In the genomic region with DNA sequence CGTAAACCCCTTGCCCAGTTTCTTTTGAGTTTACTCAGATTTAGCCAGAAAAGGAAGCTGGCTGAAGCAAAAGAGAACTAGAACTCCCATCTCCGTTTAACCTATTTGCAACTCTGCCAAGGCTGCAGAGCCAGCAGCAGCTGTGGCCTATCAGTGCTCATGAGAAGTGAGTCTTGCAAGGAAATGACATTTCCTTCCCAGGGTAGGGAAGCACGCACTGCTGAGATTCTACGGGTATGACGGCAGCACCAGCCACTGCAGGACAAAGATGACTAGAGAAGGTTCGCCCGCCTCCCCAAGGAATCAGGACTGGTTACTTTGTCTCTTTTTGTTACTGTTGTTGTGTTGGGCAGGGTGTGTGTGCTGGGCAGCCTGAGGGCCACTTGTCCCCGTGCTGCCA, we compare ENCODE assay signal across 7 cellular contexts. TPM values are rescaled to one million over a fixed set of nuclear protein-coding genes. Genes with fewer than 3 reads are reported as not detected.
DNase-seq lines count a peak whose midpoint lies in the region; ATAC-seq and TF ChIP-seq lines count a peak whose summit lies in the region.

No MANE protein-coding gene starts in this region.

- no peak overlapping the region for H2BK120ac ChIP-seq in mesendoderm (ENCODE audit: low read depth, low read length)

- no peak overlapping the region for H2BK15ac ChIP-seq in mesendoderm (replicated peaks; ENCODE audit: low read depth)

- DNase-seq in chondrocyte (ENCODE audit: low spot score), result no peak
- peak; percentile 41 for DNase-seq in mesendoderm
- no peak for DNase-seq in NCI-H1417 (lab: John Stamatoyannopoulos, UW)
- no peak for DNase-seq in activated gamma-delta T cell (lab: John Stamatoyannopoulos, UW)
- no peak for DNase-seq in COLO668 (lab: John Stamatoyannopoulos, UW; ENCODE audit: unreplicated experiment)

- no peak overlapping the region for H3K4me2 ChIP-seq in mesendoderm (ENCODE audit: low read length)

- H3K79me2 ChIP-seq in mesendoderm (ENCODE audit: control insufficient read depth, insufficient read depth, low read length), result no peaks in the 10 kb centered on the region

- H3K9me3 Mint-ChIP-seq in chondrocyte (ENCODE audit: low read depth), result no peaks in the 10 kb centered on the region

- H3K27ac ChIP-seq in mesendoderm (ENCODE audit: low read depth, low read length), result no peak overlapping the region

- H3K18ac ChIP-seq in mesendoderm (ENCODE audit: low read length), result no peak overlapping the region

- ATAC-seq in GM19328 (IDR thresholded peaks at IDR 0.05; ENCODE audit: unreplicated experiment) (peak; percentile 71), HG03342 (IDR thresholded peaks at IDR 0.05; ENCODE audit: unreplicated experiment) (peak; percentile 90)

- no peak overlapping the region for H3K9ac ChIP-seq in mesendoderm (ENCODE audit: low read length)

- H4K8ac ChIP-seq in mesendoderm (ENCODE audit: low read depth, low read length), result no peak overlapping the region

- no peak overlapping the region for H3K4ac ChIP-seq in mesendoderm (ENCODE audit: low read depth, low read length)

- no peaks in the 10 kb centered on the region for H3K79me1 ChIP-seq in mesendoderm (ENCODE audit: low read length)

- H3K4me3 Mint-ChIP-seq in chondrocyte (ENCODE audit: unreplicated experiment), result no peak overlapping the region

- no peaks in the 10 kb centered on the region for H3K36me3 Mint-ChIP-seq in chondrocyte (ENCODE audit: low read depth)

- no peak overlapping the region for H2BK5ac ChIP-seq in mesendoderm (ENCODE audit: low read length)

- no peak for TF ChIP-seq CTCF in chondrocyte (IDR thresholded peaks at IDR 0.05)

- no peak overlapping the region for H3K4me3 ChIP-seq in mesendoderm (ENCODE audit: low read length)

- no peaks in the 10 kb centered on the region for H3K4me1 ChIP-seq in mesendoderm (ENCODE audit: control insufficient read depth, low read depth, low read length)

- H4K5ac ChIP-seq in mesendoderm (ENCODE audit: low read length), result no peak overlapping the region

- peaks cover 10% of the 10 kb centered on the region for H3K4me1 Mint-ChIP-seq in chondrocyte (ENCODE audit: low read depth)

- H3K56ac ChIP-seq in mesendoderm (ENCODE audit: low read length), result no peak overlapping the region

- no CpG with 5 or more reads among the region's 8 CpGs for WGBS in mesendoderm (ENCODE audit: extremely low coverage, insufficient coverage, low lambda C conversion rate)

- no peak overlapping the region for H2AK5ac ChIP-seq in mesendoderm (ENCODE audit: low read length)

- H3K27ac Mint-ChIP-seq in chondrocyte (ENCODE audit: unreplicated experiment), result peak overlapping the region; percentile 87

- no peaks in the 10 kb centered on the region for H3K36me3 ChIP-seq in mesendoderm (ENCODE audit: control insufficient read depth, insufficient read depth, low read length)

- H3K23ac ChIP-seq in mesendoderm (ENCODE audit: low read length), result no peak overlapping the region

- no peaks in the 10 kb centered on the region for H3K27me3 Mint-ChIP-seq in chondrocyte (ENCODE audit: low read depth)

- no peaks in the 10 kb centered on the region for H3K27me3 ChIP-seq in mesendoderm (ENCODE audit: insufficient read depth, low read length, poor library complexity)

RNA-seq across cellular contexts. Expression of a gene that starts 47.6 kb away (rescaled TPM):
- total RNA-seq in chondrocyte, result 0.56 to 2.6 TPM (median 2.2 TPM) in 3 replicates
- polyA plus RNA-seq in mesendoderm (2013, experiment 1 of 2), result 0.01 TPM
- 0.01 TPM for polyA plus RNA-seq in mesendoderm (2013, experiment 2 of 2)
